In the genomic region with DNA sequence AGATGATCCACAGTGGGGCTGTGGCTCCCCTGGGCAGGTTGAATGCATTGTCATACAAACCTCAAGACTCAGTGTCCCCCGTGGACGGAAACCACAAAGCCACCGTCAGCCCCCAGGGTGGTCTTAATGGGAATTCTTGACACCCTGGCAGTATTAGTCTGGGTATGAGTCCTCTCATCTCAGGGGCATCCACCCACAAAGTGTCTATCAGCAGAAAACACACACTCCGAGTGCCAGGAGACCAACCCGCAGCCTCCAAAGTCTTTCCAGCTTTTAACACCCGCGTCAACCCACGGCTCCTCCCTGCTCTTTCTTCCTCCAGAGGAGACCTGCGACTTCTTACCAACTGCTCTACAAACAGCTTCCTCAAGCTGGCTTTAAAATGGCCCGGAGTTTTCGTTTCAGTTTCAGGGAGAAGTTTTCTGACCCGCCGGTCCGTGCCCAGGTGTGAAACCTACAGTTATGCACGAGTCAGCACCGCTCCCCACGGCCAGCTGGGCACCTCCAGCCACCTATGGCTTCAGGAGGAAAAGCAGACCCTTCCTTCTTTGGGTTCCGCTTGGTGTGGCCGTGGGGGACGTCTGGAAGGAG, we compare ENCODE assay signal across 8 cellular contexts. TPM values are rescaled to one million over a fixed set of nuclear protein-coding genes. Genes with fewer than 3 reads are reported as not detected.
DNase-seq lines count a peak whose midpoint lies in the region; ATAC-seq and TF ChIP-seq lines count a peak whose summit lies in the region.

No MANE protein-coding gene starts in this region.

- ATAC-seq in GM21367 (IDR thresholded peaks at IDR 0.05; ENCODE audit: unreplicated experiment), result peak; percentile 42
- ATAC-seq in activated naive CD4-positive, alpha-beta T cell treated with anti-CD3 and anti-CD28 coated beads, Interleukin-2, amount 50 U/mL, for 72 hours, result peak in 1 of 2 donors; percentile 11
- peak; percentile 34 to 46 for ATAC-seq in stimulated activated naive B cell treated with anti-CD40 and anti-IgM and Interleukin-4, amounts not matched to agents 10 μg/mL and 1 μg/mL and 100 μg/mL, for 72 hours (replicated peaks)

- peaks cover 91% of the 10 kb centered on the region for H3K4me1 ChIP-seq in CD8-positive, alpha-beta memory T cell (ENCODE audit: insufficient read depth, low read length)
- peaks cover 87% of the 10 kb centered on the region for H3K4me1 ChIP-seq in KMS-11 (ENCODE audit: low read depth, poor library complexity, severe bottlenecking)

- CTCF ChIA-PET in CD8-positive, alpha-beta memory T cell (lab: Charles Lee), result no interaction called here

- no peaks in the 10 kb centered on the region for H3K27me3 ChIP-seq in CD8-positive, alpha-beta memory T cell (ENCODE audit: insufficient read depth, low read length, poor library complexity, severe bottlenecking)
- H3K27me3 ChIP-seq in KMS-11 (ENCODE audit: insufficient read depth, low read depth), result no peaks in the 10 kb centered on the region

- peaks cover 12% of the 10 kb centered on the region for H3K36me3 ChIP-seq in CD8-positive, alpha-beta memory T cell (ENCODE audit: insufficient read depth, low read length)
- no peaks in the 10 kb centered on the region; the same call in 1 of the 2 replicates for H3K36me3 ChIP-seq in KMS-11 (ENCODE audit: insufficient read depth)

- H3K27ac ChIP-seq in CD8-positive, alpha-beta memory T cell (ENCODE audit: low read depth, low read length), result peak overlapping the region; percentile 62
- peak overlapping the region; percentile 89 for H3K27ac ChIP-seq in KMS-11

- peak overlapping the region; percentile 9 for H3K4me3 ChIP-seq in CD8-positive, alpha-beta memory T cell (ENCODE audit: low read length)
- H3K4me3 ChIP-seq in KMS-11 (IDR thresholded peaks at IDR 0.05; ENCODE audit: insufficient read depth, low read depth, low read length), result no peak overlapping the region

- peaks cover 16% of the 10 kb centered on the region for H3K79me2 ChIP-seq in KMS-11 (ENCODE audit: insufficient read depth, low read depth)

- TF ChIP-seq CTCF in KMS-11 (conservative IDR thresholded peaks at IDR 0.05; ENCODE audit: low read depth, low read length), result no peak

- H3K27me3 Mint-ChIP-seq in CD8-positive, alpha-beta memory T cell, result peaks cover 0 to 13% of the 10 kb centered on the region in 2 donors
- H3K27me3 Mint-ChIP-seq in stimulated activated naive B cell treated with anti-CD40 and anti-IgM and Interleukin-4, amounts not matched to agents 10 μg/mL and 1 μg/mL and 100 μg/mL, for 72 hours, result no peaks in the 10 kb centered on the region

- H3K36me3 Mint-ChIP-seq in CD8-positive, alpha-beta memory T cell, result peaks cover 12 to 64% (median 19%) of the 10 kb centered on the region in 3 donors
- peaks cover 15 to 20% of the 10 kb centered on the region in 2 donors for H3K36me3 Mint-ChIP-seq in activated naive CD4-positive, alpha-beta T cell treated with anti-CD3 and anti-CD28 coated beads, Interleukin-2, amount 50 U/mL, for 72 hours
- peaks cover 52 to 62% of the 10 kb centered on the region in 2 donors for H3K36me3 Mint-ChIP-seq in stimulated activated naive B cell treated with anti-CD40 and anti-IgM and Interleukin-4, amounts not matched to agents 10 μg/mL and 1 μg/mL and 100 μg/mL, for 72 hours

- peak overlapping the region; percentile 26; the same call in 1 of the 2 replicates for H3K9ac ChIP-seq in KMS-11

- POLR2A ChIA-PET in CD8-positive, alpha-beta memory T cell (lab: Charles Lee), result no interaction called here

- in situ Hi-C loops in ACHN (cut with HindIII; ENCODE audit: low pct_ligation_motif_present, low pct_unique_long_range_greater_than_20kb, low sequenced_read_pairs), result no loop called here

- peaks cover 81 to 92% (median 88%) of the 10 kb centered on the region in 3 donors for H3K4me1 Mint-ChIP-seq in CD8-positive, alpha-beta memory T cell
- H3K4me1 Mint-ChIP-seq in stimulated activated naive B cell treated with anti-CD40 and anti-IgM and Interleukin-4, amounts not matched to agents 10 μg/mL and 1 μg/mL and 100 μg/mL, for 72 hours, result peaks cover 63 to 90% of the 10 kb centered on the region in 2 donors

- H3K27ac Mint-ChIP-seq in CD8-positive, alpha-beta memory T cell, result peak overlapping the region; percentile 87 to 99 (median 99)
- H3K27ac Mint-ChIP-seq in activated naive CD4-positive, alpha-beta T cell treated with anti-CD3 and anti-CD28 coated beads, Interleukin-2, amount 50 U/mL, for 72 hours, result peak overlapping the region; percentile 86 to 89
- H3K27ac Mint-ChIP-seq in stimulated activated naive B cell treated with anti-CD40 and anti-IgM and Interleukin-4, amounts not matched to agents 10 μg/mL and 1 μg/mL and 100 μg/mL, for 72 hours, result peak overlapping the region; percentile 98

- H3K9me3 Mint-ChIP-seq in CD8-positive, alpha-beta memory T cell, result peaks cover 0 to 3% (median under 1%) of the 10 kb centered on the region in 5 donors
- peaks cover 3 to 4% of the 10 kb centered on the region in 2 donors for H3K9me3 Mint-ChIP-seq in activated naive CD4-positive, alpha-beta T cell treated with anti-CD3 and anti-CD28 coated beads, Interleukin-2, amount 50 U/mL, for 72 hours
- H3K9me3 Mint-ChIP-seq in stimulated activated naive B cell treated with anti-CD40 and anti-IgM and Interleukin-4, amounts not matched to agents 10 μg/mL and 1 μg/mL and 100 μg/mL, for 72 hours, result peaks cover 2% of the 10 kb centered on the region in 2 donors

- peak overlapping the region; percentile 64 to 91 (median 82) for H3K4me3 Mint-ChIP-seq in CD8-positive, alpha-beta memory T cell
- peak overlapping the region; percentile 75 to 83 for H3K4me3 Mint-ChIP-seq in stimulated activated naive B cell treated with anti-CD40 and anti-IgM and Interleukin-4, amounts not matched to agents 10 μg/mL and 1 μg/mL and 100 μg/mL, for 72 hours

- peak overlapping the region; percentile 58 for H3K4me2 ChIP-seq in KMS-11

- H4K20me1 ChIP-seq in KMS-11 (ENCODE audit: insufficient read depth), result no peaks in the 10 kb centered on the region

- no peak overlapping the region for H2AFZ ChIP-seq in KMS-11 (ENCODE audit: low read depth)

- DNase-seq in CD8-positive, alpha-beta memory T cell, result peak in 4 of 5 donors; percentile 43 to 72 (median 60)
- DNase-seq in activated naive CD4-positive, alpha-beta T cell treated with anti-CD3 and anti-CD28 coated beads, Interleukin-2, amount 50 U/mL, for 72 hours (ENCODE audit: low spot score in 2 of 2), result peak in 1 of 2 donors; percentile 64
- DNase-seq in stimulated activated naive B cell treated with anti-CD40 and anti-IgM and Interleukin-4, amounts not matched to agents 10 μg/mL and 1 μg/mL and 100 μg/mL, for 72 hours, result peak; percentile 68
- DNase-seq in ACHN, result no peak
- DNase-seq in midbrain (lab: John Stamatoyannopoulos, UW), result no peak
- DNase-seq in DMS 273 treated with DMSO at 0.1 percent for 48 hours (lab: John Stamatoyannopoulos, UW), result no peak

- no peaks in the 10 kb centered on the region for H3K9me3 ChIP-seq in CD8-positive, alpha-beta memory T cell (ENCODE audit: low read length)

RNA-seq across cellular contexts. Expression of gene ASMTL, which starts 14.4 kb away (rescaled TPM):
- 10 to 100 TPM; 26.1 to 26.5 TPM for total RNA-seq in CD8-positive, alpha-beta memory T cell
- 47.9 TPM for polyA plus RNA-seq in CD8-positive, alpha-beta memory T cell
- total RNA-seq in activated naive CD4-positive, alpha-beta T cell treated with anti-CD3 and anti-CD28 coated beads, Interleukin-2, amount 50 U/mL, for 72 hours, result 10 to 100 TPM; 54.9 to 58.0 TPM

Comparison
In these comparisons a context has a peak if more than half of its experiments do, and no peak if none do; other contexts are left out.
1. DNase-seq: peak in CD8-positive, alpha-beta memory T cell (4 of 5) and stimulated activated naive B cell treated with anti-CD40 and anti-IgM and Interleukin-4, amounts not matched to agents 10 μg/mL and 1 μg/mL and 100 μg/mL, for 72 hours (single experiment); none in ACHN (single experiment), midbrain (single experiment) and DMS 273 treated with DMSO at 0.1 percent for 48 hours (single experiment).
2. Peak in every context shown above with its lines, with median percentiles within 50 percentile points of each other: H3K27ac Mint-ChIP-seq.